In genomic region chr1:33074193-33074945, GRCh38 we compare ENCODE assay signal across 24 cellular contexts. TPM values are rescaled to one million over a fixed set of nuclear protein-coding genes. Genes with fewer than 3 reads are reported as not detected.
DNase-seq lines count a peak whose midpoint lies in the region; ATAC-seq, FAIRE-seq and TF ChIP-seq lines count a peak whose summit lies in the region.
"Had no signal": no experiment of that assay in that cellular context is flagged by ENCODE, and none has a peak within 500 bp of the region (broad histone marks: within the 10 kb centered on the region; RNA-seq: fewer than 3 reads in every experiment).

No MANE protein-coding gene starts in this region.

- H3K4me2 ChIP-seq in Loucy (ENCODE audit: low read depth, low read length, poor library complexity, severe bottlenecking): no peak overlapping the region
- H3K4me2 ChIP-seq in K562 (ENCODE audit: insufficient read depth, low read length): no peak overlapping the region

- H3K9me3 Mint-ChIP-seq in activated T-cell treated with anti-CD3 and anti-CD28 coated beads, Interleukin-2, amount 50 U/mL, for 24 hours: no peaks in the 10 kb centered on the region
- H3K9me3 Mint-ChIP-seq: activated naive CD4-positive, alpha-beta T cell treated with anti-CD3 and anti-CD28 coated beads, Interleukin-2, amount 50 U/mL, for 24 hours; activated T-helper 17 cell treated with anti-CD3 and anti-CD28 coated beads, Interleukin-2, amount 50 U/mL, for 72 hours; stimulated activated effector memory CD8-positive, alpha-beta T cell treated with anti-CD3 and anti-CD28 coated beads, Interleukin-12 subunit alpha, Interleukin-12 subunit beta, amount 100 ng/mL, for 72 hours had no signal

- no peak overlapping the region for H3K27ac Mint-ChIP-seq in activated T-cell treated with anti-CD3 and anti-CD28 coated beads, Interleukin-2, amount 50 U/mL, for 24 hours
- H3K27ac Mint-ChIP-seq: activated naive CD4-positive, alpha-beta T cell treated with anti-CD3 and anti-CD28 coated beads, Interleukin-2, amount 50 U/mL, for 24 hours; activated T-helper 17 cell treated with anti-CD3 and anti-CD28 coated beads, Interleukin-2, amount 50 U/mL, for 72 hours; stimulated activated effector memory CD8-positive, alpha-beta T cell treated with anti-CD3 and anti-CD28 coated beads, Interleukin-12 subunit alpha, Interleukin-12 subunit beta, amount 100 ng/mL, for 72 hours; WTC11 had no signal

- no TSS peak for BruUV-seq in K562 (replicated peaks; lab: Mats Ljungman, UMichigan)

- intact Hi-C loops in K562 (cut with micrococcal nuclease) (no loop called here), adrenal gland (cut with DNase I) (no loop called here)

- no peak for TF ChIP-seq EP300 in K562 (IDR thresholded peaks at IDR 0.05; ENCODE audit: low read length)

- H3K4me1 Mint-ChIP-seq in activated T-cell treated with anti-CD3 and anti-CD28 coated beads, Interleukin-2, amount 50 U/mL, for 24 hours (ENCODE audit: low read depth): no peaks in the 10 kb centered on the region
- H3K4me1 Mint-ChIP-seq: activated naive CD4-positive, alpha-beta T cell treated with anti-CD3 and anti-CD28 coated beads, Interleukin-2, amount 50 U/mL, for 24 hours; activated T-helper 17 cell treated with anti-CD3 and anti-CD28 coated beads, Interleukin-2, amount 50 U/mL, for 72 hours; stimulated activated effector memory CD8-positive, alpha-beta T cell treated with anti-CD3 and anti-CD28 coated beads, Interleukin-12 subunit alpha, Interleukin-12 subunit beta, amount 100 ng/mL, for 72 hours; WTC11 had no signal

- no peaks in the 10 kb centered on the region for H3K9me2 ChIP-seq in Loucy (replicated peaks; ENCODE audit: low read depth, low read length)

- TF ChIP-seq CTCF in Loucy (conservative IDR thresholded peaks at IDR 0.05; ENCODE audit: low read length) (no peak), K562 (IDR thresholded peaks at IDR 0.05 in 2 of 3, conservative IDR thresholded peaks at IDR 0.05 in 1 of 3; ENCODE audit: insufficient read depth in 2 of 3, low read depth in 1 of 3, low read length in 3 of 3) (no peak), adrenal gland (IDR thresholded peaks at IDR 0.05) (no peak)

- 9% methylated on average over 3 of the region's 4 CpGs for WGBS in K562 (ENCODE audit: insufficient coverage, low coverage, missing lambda C conversion rate)
- 72 to 83% (median 81%) methylated on average over 4 of the region's 4 CpGs for WGBS in adrenal gland, 4 donors

- H3K4me3 ChIP-seq in Loucy (ENCODE audit: low read length, poor library complexity, severe bottlenecking) (no peak overlapping the region), K562 (no peak overlapping the region), adrenal gland (no peak overlapping the region)
- H3K4me3 ChIP-seq: spleen, thoracic aorta, vagina had no signal

- POLR2A ChIA-PET in K562 (lab: Yijun Ruan, JAX): interaction anchor here (0.5 to 1.1 kb wide), 3 partner anchors 14 to 541 kb away, joined by 3 read pairs; no protein-coding TSS in a partner anchor

- DNase-seq in K562 (ENCODE audit: extremely low read depth in 1 of 4, low spot score in 3 of 4): no peak
- peak; percentile 93 for DNase-seq in putamen (ENCODE audit: low spot score)
- DNase-seq in activated T-cell treated with anti-CD3 and anti-CD28 coated beads, Interleukin-2, amount 50 U/mL, for 24 hours: no peak
- no peak for DNase-seq in adrenal gland
- DNase-seq: activated CD4-positive, alpha-beta T cell treated with anti-CD3 and anti-CD28 coated beads, Interleukin-2, amount 50 U/mL, for 4 hours; activated CD8-positive, alpha-beta memory T cell treated with anti-CD3 and anti-CD28 coated beads, Interleukin-2, amount 50 U/mL, for 4 hours; effector CD8-positive, alpha-beta T cell; EL; NCI-H1048; NCI-H187; NCI-H226; NCI-H774; spleen; stimulated activated CD4-positive, alpha-beta T cell treated with anti-CD3 and anti-CD28 coated beads, Interleukin-2, amount 100 ng/mL, for 48 hours; T1000 had no signal

- H3K36me3 ChIP-seq in Loucy (ENCODE audit: insufficient read depth, low read length) (no peaks in the 10 kb centered on the region), K562 (ENCODE audit: control insufficient read depth, insufficient read depth, low read length) (no peaks in the 10 kb centered on the region), adrenal gland (replicated peaks in 1 of 2) (no peaks in the 10 kb centered on the region)
- H3K36me3 ChIP-seq: spleen, thoracic aorta, vagina had no signal

- no peaks in the 10 kb centered on the region for H3K79me2 ChIP-seq in Loucy (ENCODE audit: insufficient read depth, low read length)
- H3K79me2 ChIP-seq in K562 (ENCODE audit: control insufficient read depth, insufficient read depth, low read length): no peaks in the 10 kb centered on the region

- TF ChIP-seq POLR2A in K562 (conservative IDR thresholded peaks at IDR 0.05) (no peak), adrenal gland (IDR thresholded peaks at IDR 0.05) (no peak)

- H3K27ac ChIP-seq in K562 (ENCODE audit: extremely low read depth, low read depth, low read length) (no peak overlapping the region), layer of hippocampus (ENCODE audit: low read depth, low read length) (peak overlapping the region; percentile 90), adrenal gland (no peak overlapping the region)
- H3K27ac ChIP-seq: spleen, thoracic aorta, vagina had no signal

- H4K20me1 ChIP-seq in Loucy (ENCODE audit: insufficient read depth, low read length, poor library complexity, severe bottlenecking): no peaks in the 10 kb centered on the region
- H4K20me1 ChIP-seq in K562 (replicated peaks; ENCODE audit: control insufficient read depth, insufficient read depth, low read length): no peaks in the 10 kb centered on the region

- H3K9me1 ChIP-seq in K562 (ENCODE audit: control insufficient read depth, insufficient read depth, low read length): no peaks in the 10 kb centered on the region

- H3K4me1 ChIP-seq in Loucy (ENCODE audit: insufficient read depth, low read length, poor library complexity, severe bottlenecking) (no peaks in the 10 kb centered on the region), K562 (replicated peaks in 1 of 2; ENCODE audit: control insufficient read depth in 2 of 2, insufficient read depth in 2 of 2, low read length in 2 of 2) (no peaks in the 10 kb centered on the region), adrenal gland (replicated peaks in 1 of 2) (no peaks in the 10 kb centered on the region)
- H3K4me1 ChIP-seq: spleen, vagina had no signal

- H3K9ac ChIP-seq in Loucy (ENCODE audit: low read depth, low read length, poor library complexity, severe bottlenecking) (no peak overlapping the region), K562 (ENCODE audit: insufficient read depth in 1 of 2, low read depth in 2 of 2, low read length in 2 of 2) (no peak overlapping the region)

- H3K27me3 Mint-ChIP-seq in activated T-cell treated with anti-CD3 and anti-CD28 coated beads, Interleukin-2, amount 50 U/mL, for 24 hours: no peaks in the 10 kb centered on the region

- no peak for FAIRE-seq in K562 (lab: Jason Lieb, UNC)

- ATAC-seq in K562 (no peak), HG02763 (IDR thresholded peaks at IDR 0.05; ENCODE audit: unreplicated experiment) (no peak)
- ATAC-seq: activated T-helper 17 cell treated with anti-CD3 and anti-CD28 coated beads, Interleukin-2, amount 50 U/mL, for 72 hours; stimulated activated effector memory CD8-positive, alpha-beta T cell treated with anti-CD3 and anti-CD28 coated beads, Interleukin-12 subunit alpha, Interleukin-12 subunit beta, amount 100 ng/mL, for 72 hours; WTC11 had no signal

- CTCF ChIA-PET in K562 (lab: Yijun Ruan, JAX; ENCODE audit: low intra/inter-chr PET ratio): no interaction called here

- in situ Hi-C loops in K562 (cut with MboI): no loop called here

- no peak for TF ChIP-seq RAD21 in K562 (CRISPR knock-in tag; conservative IDR thresholded peaks at IDR 0.05 in 1 of 2, IDR thresholded peaks at IDR 0.05 in 1 of 2)

- 0 out of 2 replicates have a peak overlapping the region, but pooled peaks have one; percentile 43 for H2AFZ ChIP-seq in Loucy (ENCODE audit: low read length)
- no peak overlapping the region for H2AFZ ChIP-seq in K562 (ENCODE audit: low read depth, low read length)

- H3K36me3 Mint-ChIP-seq in activated T-cell treated with anti-CD3 and anti-CD28 coated beads, Interleukin-2, amount 50 U/mL, for 24 hours (ENCODE audit: low read depth): no peaks in the 10 kb centered on the region
- H3K36me3 Mint-ChIP-seq: activated naive CD4-positive, alpha-beta T cell treated with anti-CD3 and anti-CD28 coated beads, Interleukin-2, amount 50 U/mL, for 24 hours; stimulated activated effector memory CD8-positive, alpha-beta T cell treated with anti-CD3 and anti-CD28 coated beads, Interleukin-12 subunit alpha, Interleukin-12 subunit beta, amount 100 ng/mL, for 72 hours; WTC11 had no signal

- H3F3A ChIP-seq in Loucy (ENCODE audit: low read depth): no peaks in the 10 kb centered on the region

- H3K27me3 ChIP-seq in Loucy (ENCODE audit: insufficient read depth, low read length, poor library complexity, severe bottlenecking) (peaks cover 9% of the 10 kb centered on the region), K562 (ENCODE audit: control insufficient read depth in 2 of 2, insufficient read depth in 2 of 2, low read length in 2 of 2) (peaks cover 2 to 10% of the 10 kb centered on the region in 2 experiments; a peak in 1 of 5 replicates), layer of hippocampus (ENCODE audit: control insufficient read depth, insufficient read depth, low read length) (no peaks in the 10 kb centered on the region), adrenal gland (no peaks in the 10 kb centered on the region)
- H3K27me3 ChIP-seq: spleen, vagina had no signal

- H3K9me3 ChIP-seq in Loucy (ENCODE audit: insufficient read depth, low read depth, low read length): no peaks in the 10 kb centered on the region
- H3K9me3 ChIP-seq in K562 (replicated peaks; ENCODE audit: control insufficient read depth, insufficient read depth, low read depth, low read length): no peaks in the 10 kb centered on the region
- no peaks in the 10 kb centered on the region for H3K9me3 ChIP-seq in adrenal gland (replicated peaks in 1 of 3)
- H3K9me3 ChIP-seq: spleen, thoracic aorta, vagina had no signal

- H3K4me3 Mint-ChIP-seq in activated T-cell treated with anti-CD3 and anti-CD28 coated beads, Interleukin-2, amount 50 U/mL, for 24 hours: no peak overlapping the region
- H3K4me3 Mint-ChIP-seq: activated naive CD4-positive, alpha-beta T cell treated with anti-CD3 and anti-CD28 coated beads, Interleukin-2, amount 50 U/mL, for 24 hours; activated T-helper 17 cell treated with anti-CD3 and anti-CD28 coated beads, Interleukin-2, amount 50 U/mL, for 72 hours; stimulated activated effector memory CD8-positive, alpha-beta T cell treated with anti-CD3 and anti-CD28 coated beads, Interleukin-12 subunit alpha, Interleukin-12 subunit beta, amount 100 ng/mL, for 72 hours; WTC11 had no signal

RNA-seq across cellular contexts. Expression of gene AZIN2, which starts 6.6 kb away (rescaled TPM):
- 3.5 and 3.7 TPM in 2 replicates for total RNA-seq in K562 (2011; cell fraction: chromatin; rRNA removed; ENCODE audit: low replicate concordance)
- total RNA-seq in K562 (2011; cell fraction: nucleolus; rRNA removed): 2.2 and 6.7 TPM in 2 replicates
- 1.5 and 3.9 TPM in 2 replicates for total RNA-seq in K562 (2011; cell fraction: nucleoplasm; rRNA removed)
- 0.61 and 0.91 TPM in 2 replicates for total RNA-seq in K562 (2014; rRNA removed)
- 0.18 and 0.57 TPM in 2 replicates for total RNA-seq in K562 (2014; rRNA removed; fragmentation: Illumina TruSeq; extraction: Trizol)
- 0.14 and 0.23 TPM in 2 replicates for total RNA-seq in K562 (2015; rRNA removed; fragmentation: Illumina TruSeq; extraction: Trizol)
- total RNA-seq in K562 (2021): 0.36 and 0.42 TPM in 2 replicates
- 0.41 and 0.68 TPM in 2 replicates for polyA plus RNA-seq in K562 (2011; rRNA removed)
- polyA plus RNA-seq in K562 (2011; cell fraction: cytosol; rRNA removed): 0.41 and 0.57 TPM in 2 replicates
- polyA plus RNA-seq in K562 (2011; cell fraction: nucleus; rRNA removed): 1.8 and 1.9 TPM in 2 replicates
- polyA plus RNA-seq in K562 (2012): 0.65 and 1.1 TPM in 2 replicates
- polyA plus RNA-seq in K562 (2014; fragmentation: Illumina TruSeq; extraction: Trizol): 0.06 and 0.82 TPM in 2 replicates
- not detected for polyA plus RNA-seq in K562 (2014; fragmentation: Nextera tagmentation; extraction: Ambion mirVana)
- polyA plus RNA-seq in K562 (2014; rRNA removed): 0.22 and 0.56 TPM in 2 replicates
- 0.39 and 0.77 TPM in 2 replicates for polyA minus RNA-seq in K562 (2011; rRNA and poly(A)+ RNA removed)
- not detected in 2 replicates for polyA minus RNA-seq in K562 (2011; cell fraction: cytosol; rRNA and poly(A)+ RNA removed)
- 1.2 and 2.2 TPM in 2 replicates for polyA minus RNA-seq in K562 (2011; cell fraction: nucleus; rRNA and poly(A)+ RNA removed)
- 10 to 100 TPM in 5 of 8 donors, 1 to 10 TPM in 3; 5.1 to 18.9 (median 11.2) TPM for total RNA-seq in adrenal gland
- 10 to 100 TPM in 1 of 3 donors, 1 to 10 TPM in 2; 2.3 to 14.7 (median 7.8) TPM for polyA plus RNA-seq in adrenal gland

RNA-seq across cellular contexts. Expression of gene AK2, which starts 37.7 kb away (rescaled TPM):
- 308 and 373 TPM in 2 replicates for total RNA-seq in K562 (2011; cell fraction: chromatin; rRNA removed; ENCODE audit: low replicate concordance)
- 190 and 213 TPM in 2 replicates for total RNA-seq in K562 (2011; cell fraction: nucleolus; rRNA removed)
- total RNA-seq in K562 (2011; cell fraction: nucleoplasm; rRNA removed): 283 and 338 TPM in 2 replicates
- total RNA-seq in K562 (2014; rRNA removed): 349 and 444 TPM in 2 replicates
- 456 and 483 TPM in 2 replicates for total RNA-seq in K562 (2014; rRNA removed; fragmentation: Illumina TruSeq; extraction: Trizol)
- total RNA-seq in K562 (2015; rRNA removed; fragmentation: Illumina TruSeq; extraction: Trizol): 490 and 510 TPM in 2 replicates
- total RNA-seq in K562 (2021): 509 and 517 TPM in 2 replicates
- polyA plus RNA-seq in K562 (2011; rRNA removed): 447 and 549 TPM in 2 replicates
- 383 and 522 TPM in 2 replicates for polyA plus RNA-seq in K562 (2011; cell fraction: cytosol; rRNA removed)
- 310 and 377 TPM in 2 replicates for polyA plus RNA-seq in K562 (2011; cell fraction: nucleus; rRNA removed)
- 354 and 451 TPM in 2 replicates for polyA plus RNA-seq in K562 (2012)
- 802 and 1,050 TPM in 2 replicates for polyA plus RNA-seq in K562 (2014; fragmentation: Illumina TruSeq; extraction: Trizol)
- polyA plus RNA-seq in K562 (2014; fragmentation: Nextera tagmentation; extraction: Ambion mirVana): 100 to 1,000 TPM; 105 to 140 TPM
- 512 and 577 TPM in 2 replicates for polyA plus RNA-seq in K562 (2014; rRNA removed)
- polyA minus RNA-seq in K562 (2011; rRNA and poly(A)+ RNA removed): 247 and 258 TPM in 2 replicates
- 169 and 177 TPM in 2 replicates for polyA minus RNA-seq in K562 (2011; cell fraction: cytosol; rRNA and poly(A)+ RNA removed)
- 101 and 183 TPM in 2 replicates for polyA minus RNA-seq in K562 (2011; cell fraction: nucleus; rRNA and poly(A)+ RNA removed)
- 100 to 1,000 TPM; 105 to 176 (median 144) TPM for total RNA-seq in adrenal gland
- polyA plus RNA-seq in adrenal gland: 100 to 1,000 TPM in 1 of 3 donors, 10 to 100 TPM in 2; 55.3 to 245 (median 75.7) TPM
